In genomic region chr11:47593934-47594855, GRCh38 we compare ENCODE assay signal across 8 cellular contexts. TPM values are rescaled to one million over a fixed set of nuclear protein-coding genes. Genes with fewer than 3 reads are reported as not detected.
DNase-seq lines count a peak whose midpoint lies in the region; ATAC-seq, FAIRE-seq and TF ChIP-seq lines count a peak whose summit lies in the region.

Gene C1QTNF4 (minus strand): TSS chr11:47594411. CDS start chr11:47590810, 3,601 bp downstream.

- H3K9me3 Mint-ChIP-seq in HFFc6: no peaks in the 10 kb centered on the region

- in situ Hi-C loops in GM23248 (cut with MboI): no loop called here

- peak within 1 kb of the TSS; percentile 48 for H2AFZ ChIP-seq in GM23248

- FAIRE-seq in frontal cortex (lab: Jason Lieb, UNC): no peak

- H3K4me3 ChIP-seq in GM23248: peak within 1 kb of the TSS; percentile 55
- peak within 1 kb of the TSS; percentile 51 for H3K4me3 ChIP-seq in WERI-Rb-1 (ENCODE audit: low read depth, low read length)
- peak within 1 kb of the TSS; percentile 24 for H3K4me3 ChIP-seq in psoas muscle

- H4K20me1 ChIP-seq in GM23248 (ENCODE audit: insufficient read depth): no peaks in the 10 kb centered on the region

- no peaks in the 10 kb centered on the region for H3K79me2 ChIP-seq in GM23248 (ENCODE audit: insufficient read depth)

- no peaks in the 10 kb centered on the region for H3K36me3 ChIP-seq in GM23248 (ENCODE audit: low read depth)
- H3K36me3 ChIP-seq in WERI-Rb-1: no peaks in the 10 kb centered on the region
- no peaks in the 10 kb centered on the region for H3K36me3 ChIP-seq in psoas muscle (ENCODE audit: insufficient read depth in 1 of 2, low read depth in 1 of 2)

- H3K27me3 Mint-ChIP-seq in HFFc6 (ENCODE audit: insufficient read depth): peaks cover 29% of the 10 kb centered on the region

- H3K4me1 ChIP-seq in GM23248 (ENCODE audit: insufficient read depth) (0 out of 2 replicates have a peak, but pooled peaks cover 3% of the 10 kb centered on the region), psoas muscle (no peaks in the 10 kb centered on the region)

- H3F3A ChIP-seq in GM23248 (ENCODE audit: insufficient read depth): no peaks in the 10 kb centered on the region

- 0 out of 2 replicates have a peak, but pooled peaks cover 1% of the 10 kb centered on the region for H3K4me1 Mint-ChIP-seq in HFFc6 (ENCODE audit: low read depth)

- no peak for DNase-seq in GM23248
- DNase-seq in WERI-Rb-1: peak; percentile 50
- no peak for DNase-seq in frontal cortex (ENCODE audit: low spot score in 2 of 2)
- DNase-seq in psoas muscle: no peak
- DNase-seq in HK-2 (ENCODE audit: unreplicated experiment): no peak
- no peak for DNase-seq in HFFc6
- DNase-seq in NCI-H446 treated with DMSO at 0.1 percent for 48 hours (lab: John Stamatoyannopoulos, UW): no peak

- H3K36me3 Mint-ChIP-seq in HFFc6 (ENCODE audit: low read depth): no peaks in the 10 kb centered on the region

- H3K27ac Mint-ChIP-seq in HFFc6: no peak within 1 kb of the TSS

- peaks cover 35% of the 10 kb centered on the region for H3K27me3 ChIP-seq in GM23248 (replicated peaks; ENCODE audit: insufficient read depth)
- H3K27me3 ChIP-seq in WERI-Rb-1 (ENCODE audit: insufficient read depth, low read depth, severe bottlenecking): peaks cover 8% of the 10 kb centered on the region
- H3K27me3 ChIP-seq in psoas muscle (ENCODE audit: insufficient read depth in 3 of 3, low read length in 2 of 3): peaks cover 0 to 49% (median 22%) of the 10 kb centered on the region in 3 donors

- intact Hi-C loops in psoas muscle (cut with DNase I): no loop called here

- H3K27ac ChIP-seq in GM23248 (no peak within 1 kb of the TSS), WERI-Rb-1 (no peak within 1 kb of the TSS), psoas muscle (no peak within 1 kb of the TSS)

- WGBS in GM23248 (ENCODE audit: low coverage in 1 of 2, low lambda C conversion rate in 2 of 2, missing lambda C conversion rate in 2 of 2), 2 experiments: 9 to 13% methylated on average over 27 to 48 of the region's 48 CpGs
- 3 to 4% (median 4%) methylated on average over 38 to 48 of the region's 48 CpGs for WGBS in psoas muscle, 3 donors

- ATAC-seq in psoas muscle (peak in 1 of 4 donors; percentile 10), HG03442 (IDR thresholded peaks at IDR 0.05; ENCODE audit: unreplicated experiment) (no peak)

- H3K9ac ChIP-seq in GM23248: no peak within 1 kb of the TSS

- no peaks in the 10 kb centered on the region for H3K9me3 ChIP-seq in GM23248 (ENCODE audit: low read depth)
- H3K9me3 ChIP-seq in WERI-Rb-1 (ENCODE audit: severe bottlenecking): no peaks in the 10 kb centered on the region
- no peaks in the 10 kb centered on the region for H3K9me3 ChIP-seq in psoas muscle

- TF ChIP-seq CTCF in WERI-Rb-1 (IDR thresholded peaks at IDR 0.05; ENCODE audit: low read depth, low read length) (no peak), psoas muscle (IDR thresholded peaks at IDR 0.05) (no peak), HFFc6 (IDR thresholded peaks at IDR 0.05) (no peak)

- peak within 1 kb of the TSS; percentile 57 for H3K4me2 ChIP-seq in GM23248 (ENCODE audit: unreplicated experiment)

- H3K4me3 Mint-ChIP-seq in HFFc6: no peak within 1 kb of the TSS

- H3K9me2 ChIP-seq in GM23248 (ENCODE audit: insufficient read depth): no peaks in the 10 kb centered on the region

RNA-seq across cellular contexts. Expression of gene C1QTNF4, which starts in this region (rescaled TPM):
- total RNA-seq in GM23248 (2014; rRNA removed; shearing (Covaris generic)): 0.11 TPM in 1 of 2 replicates, not detected in the other
- polyA plus RNA-seq in GM23248 (2016; fragmentation: Nextera tagmentation; extraction: Ambion mirVana): not detected in 2 replicates
- 14.7 TPM for total RNA-seq in frontal cortex
- under 1 TPM in 3 of 4 donors, not detected in 1; 0.27 to 0.42 (median 0.39) TPM for total RNA-seq in psoas muscle
- polyA plus RNA-seq in psoas muscle: under 1 TPM; 0.19 to 0.70 (median 0.20) TPM
- total RNA-seq in HFFc6 (2021; fragmentation: NEBNext Ultra II Directional; extraction: Animal tissue kit (Norgen Biotek cat#: 25700)): not detected

Comparison
In these comparisons a context has a peak if more than half of its experiments do, and no peak if none do; other contexts are left out.
1. RNA of gene C1QTNF4 (total RNA-seq): 14.7 TPM in frontal cortex (single experiment); 0.27 to 0.42 TPM in psoas muscle, 0.11 TPM in GM23248 and not detected in HFFc6; every median in the first group is over 10 times any median in the second.
2. Peak in every context shown above with its lines, with median percentiles within 50 percentile points of each other: H3K4me3 ChIP-seq.